ENCODE assay signal across 1 cellular context in genomic region chr1:156691216-156691615, GRCh38.
TF ChIP-seq lines count a peak whose summit lies in the region.

No MANE protein-coding gene starts in this region.

TF ChIP-seq in A549, 52 proteins besides CTCF, POLR2A, EP300 and RAD21:
- TF ChIP-seq ZC3H11A (IDR thresholded peaks at IDR 0.05), result no peak
- no peak for TF ChIP-seq KDM5A (IDR thresholded peaks at IDR 0.05)
- TF ChIP-seq KDM1A (IDR thresholded peaks at IDR 0.05; ENCODE audit: low read depth), result no peak
- TF ChIP-seq MAZ (IDR thresholded peaks at IDR 0.05; ENCODE audit: borderline replicate concordance, low read depth, low read length), result no peak
- no peak for TF ChIP-seq FOXS1 (CRISPR knock-in tag; IDR thresholded peaks at IDR 0.05)
- no peak for TF ChIP-seq CEBPB (IDR thresholded peaks at IDR 0.05)
- TF ChIP-seq HES2 (IDR thresholded peaks at IDR 0.05), result no peak
- TF ChIP-seq POLR2AphosphoS2 (conservative IDR thresholded peaks at IDR 0.05; ENCODE audit: low read length), result no peak
- no peak for TF ChIP-seq TFCP2L1 (CRISPR knock-in tag; IDR thresholded peaks at IDR 0.05)
- TF ChIP-seq HOXA7 (CRISPR knock-in tag; IDR thresholded peaks at IDR 0.05), result no peak
- no peak for TF ChIP-seq SREBF2 (IDR thresholded peaks at IDR 0.05)
- TF ChIP-seq HMGXB4 (CRISPR knock-in tag; IDR thresholded peaks at IDR 0.05; ENCODE audit: borderline replicate concordance), result no peak
- no peak for TF ChIP-seq JUNB (IDR thresholded peaks at IDR 0.05)
- no peak for TF ChIP-seq ZFP36 (IDR thresholded peaks at IDR 0.05; ENCODE audit: borderline replicate concordance, partially characterized antibody)
- no peak for TF ChIP-seq CBX8 (IDR thresholded peaks at IDR 0.05)
- no peak for TF ChIP-seq NFE2L2 (conservative IDR thresholded peaks at IDR 0.05; ENCODE audit: low read length)
